28 cellular contexts compared by ENCODE assay signal in the genomic region with DNA sequence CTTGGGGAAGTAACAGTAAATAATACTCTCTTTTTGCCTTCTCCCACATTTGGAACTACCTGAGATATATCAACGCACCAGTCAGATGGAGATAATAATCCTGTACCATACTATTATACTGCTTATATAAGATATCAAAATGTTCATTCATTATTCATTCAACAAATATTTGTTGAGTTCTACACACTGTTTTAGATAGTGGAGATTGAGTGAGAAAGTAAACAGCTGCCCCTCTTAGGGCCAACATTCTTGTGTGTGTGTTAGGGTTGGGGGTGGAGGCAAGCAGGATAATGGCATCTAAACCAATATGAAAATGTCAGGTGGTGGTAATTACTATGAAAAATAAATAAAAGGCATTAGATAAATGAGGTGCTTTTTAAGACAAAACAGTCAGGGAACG.
"Had no signal": no experiment of that assay in that cellular context is flagged by ENCODE, and none has a peak within 500 bp of the region (broad histone marks: within the 10 kb centered on the region; RNA-seq: fewer than 3 reads in every experiment).

No MANE protein-coding gene starts in this region.

- H3K27ac Mint-ChIP-seq: activated B cell treated with CpG ODN at 0.5 μM for 24 hours; activated CD4-positive, alpha-beta memory T cell treated with anti-CD3 and anti-CD28 coated beads, Interleukin-2, amount 10 ng/mL, durations not matched to agents 7 days and 5 days; activated naive CD4-positive, alpha-beta T cell treated with anti-CD3 and anti-CD28 coated beads, Interleukin-2, amount 10 ng/mL, durations not matched to agents 7 days and 5 days; activated naive CD4-positive, alpha-beta T cell treated with anti-CD3 and anti-CD28 coated beads, Interleukin-2, amount 50 U/mL, for 72 hours; activated naive CD8-positive, alpha-beta T cell treated with anti-CD3 and anti-CD28 coated beads, Interleukin-2, amount 10 ng/mL, durations not matched to agents 7 days and 5 days; brain; T-helper 17 cell; T-helper 2 cell treated with Interferon-gamma antibody and Interleukin-4, amounts not matched to agents 5 μg/mL and 100 μg/mL, for 36 hours had no signal

- H3K4me1 ChIP-seq: esophagus muscularis mucosa, foreskin keratinocyte, gastrocnemius medialis had no signal

- H3K27me3 Mint-ChIP-seq: activated B cell treated with CpG ODN at 0.5 μM for 24 hours; activated CD4-positive, alpha-beta memory T cell treated with anti-CD3 and anti-CD28 coated beads, Interleukin-2, amount 10 ng/mL, durations not matched to agents 7 days and 5 days; activated naive CD4-positive, alpha-beta T cell treated with anti-CD3 and anti-CD28 coated beads, Interleukin-2, amount 10 ng/mL, durations not matched to agents 7 days and 5 days; activated naive CD8-positive, alpha-beta T cell treated with anti-CD3 and anti-CD28 coated beads, Interleukin-2, amount 10 ng/mL, durations not matched to agents 7 days and 5 days; brain; central memory CD8-positive, alpha-beta T cell; dendritic cell treated with granulocyte-macrophage colony-stimulating factor and Interleukin-4, amounts not matched to agents 40 ng/mL and 50 ng/mL, for 4 days; T-helper 17 cell had no signal

- H3K4me3 Mint-ChIP-seq: activated B cell treated with CpG ODN at 0.5 μM for 24 hours; activated CD4-positive, alpha-beta memory T cell treated with anti-CD3 and anti-CD28 coated beads, Interleukin-2, amount 10 ng/mL, durations not matched to agents 7 days and 5 days; activated naive CD4-positive, alpha-beta T cell treated with anti-CD3 and anti-CD28 coated beads, Interleukin-2, amount 10 ng/mL, durations not matched to agents 7 days and 5 days; activated naive CD8-positive, alpha-beta T cell treated with anti-CD3 and anti-CD28 coated beads, Interleukin-2, amount 10 ng/mL, durations not matched to agents 7 days and 5 days; brain; central memory CD8-positive, alpha-beta T cell; dendritic cell treated with granulocyte-macrophage colony-stimulating factor and Interleukin-4, amounts not matched to agents 40 ng/mL and 50 ng/mL, for 4 days; T-helper 17 cell; T-helper 2 cell treated with Interferon-gamma antibody and Interleukin-4, amounts not matched to agents 5 μg/mL and 100 μg/mL, for 36 hours had no signal

- H3K9me3 Mint-ChIP-seq: activated B cell treated with CpG ODN at 0.5 μM for 24 hours; activated CD4-positive, alpha-beta memory T cell treated with anti-CD3 and anti-CD28 coated beads, Interleukin-2, amount 10 ng/mL, durations not matched to agents 7 days and 5 days; activated naive CD4-positive, alpha-beta T cell treated with anti-CD3 and anti-CD28 coated beads, Interleukin-2, amount 10 ng/mL, durations not matched to agents 7 days and 5 days; activated naive CD4-positive, alpha-beta T cell treated with anti-CD3 and anti-CD28 coated beads, Interleukin-2, amount 50 U/mL, for 72 hours; activated naive CD8-positive, alpha-beta T cell treated with anti-CD3 and anti-CD28 coated beads, Interleukin-2, amount 10 ng/mL, durations not matched to agents 7 days and 5 days; brain; central memory CD8-positive, alpha-beta T cell; dendritic cell treated with granulocyte-macrophage colony-stimulating factor and Interleukin-4, amounts not matched to agents 40 ng/mL and 50 ng/mL, for 4 days; T-helper 2 cell treated with Interferon-gamma antibody and Interleukin-4, amounts not matched to agents 5 μg/mL and 100 μg/mL, for 36 hours had no signal

- DNase-seq: activated B cell treated with CpG ODN at 0.5 μM for 24 hours; activated CD4-positive, alpha-beta memory T cell treated with anti-CD3 and anti-CD28 coated beads, Interleukin-2, amount 10 ng/mL, durations not matched to agents 7 days and 5 days; activated CD4-positive, alpha-beta T cell treated with anti-CD3 and anti-CD28 coated beads for 48 hours; activated gamma-delta T cell; activated naive CD4-positive, alpha-beta T cell; activated naive CD4-positive, alpha-beta T cell treated with anti-CD3 and anti-CD28 coated beads, Interleukin-2, amount 10 ng/mL, durations not matched to agents 7 days and 5 days; activated naive CD8-positive, alpha-beta T cell treated with anti-CD3 and anti-CD28 coated beads, Interleukin-2, amount 10 ng/mL, durations not matched to agents 7 days and 5 days; activated T-cell treated with anti-CD3 and anti-CD28 coated beads, Interleukin-2, amount 50 U/mL, for 48 hours; dorsolateral prefrontal cortex; effector memory CD4-positive, alpha-beta T cell; erythroblast; foreskin keratinocyte; gastrocnemius medialis; glutamatergic neuron; heart left ventricle; T-helper 1 cell; T-helper 17 cell; T1000; WERI-Rb-1 had no signal

- H3K9me3 ChIP-seq: ascending aorta, esophagus muscularis mucosa, gastrocnemius medialis, heart left ventricle had no signal

- H3K27ac ChIP-seq: ascending aorta, coronary artery, dorsolateral prefrontal cortex, esophagus muscularis mucosa, foreskin keratinocyte, gastrocnemius medialis, heart left ventricle, WERI-Rb-1 had no signal

- ATAC-seq: activated CD4-positive, CD25-positive, alpha-beta regulatory T cell treated with anti-CD3 and anti-CD28 coated beads, Interleukin-2, amount 50 U/mL, for 24 hours; activated naive CD4-positive, alpha-beta T cell treated with anti-CD3 and anti-CD28 coated beads, Interleukin-2, amount 50 U/mL, for 72 hours; foreskin keratinocyte; gastrocnemius medialis; heart left ventricle; T-helper 17 cell had no signal

- H3K36me3 Mint-ChIP-seq: brain had no signal

- H3K4me1 Mint-ChIP-seq: activated naive CD4-positive, alpha-beta T cell treated with anti-CD3 and anti-CD28 coated beads, Interleukin-2, amount 10 ng/mL, durations not matched to agents 7 days and 5 days; activated naive CD8-positive, alpha-beta T cell treated with anti-CD3 and anti-CD28 coated beads, Interleukin-2, amount 10 ng/mL, durations not matched to agents 7 days and 5 days; brain; central memory CD8-positive, alpha-beta T cell had no signal

- H3K4me3 ChIP-seq: ascending aorta, coronary artery, dorsolateral prefrontal cortex, esophagus muscularis mucosa, gastrocnemius medialis, heart left ventricle had no signal

- H3K36me3 ChIP-seq: gastrocnemius medialis had no signal

- H3K27me3 ChIP-seq: ascending aorta, dorsolateral prefrontal cortex, esophagus muscularis mucosa, foreskin keratinocyte, gastrocnemius medialis, heart left ventricle had no signal
